In genomic region chr6:41708856-41709255, GRCh38 we compare ENCODE assay signal across 29 cellular contexts. TPM values are rescaled to one million over a fixed set of nuclear protein-coding genes. Genes with fewer than 3 reads are reported as not detected.
A peak's percentile ranks its signal among the peaks of the same experiment; 100 is the strongest.
DNase-seq lines count a peak whose midpoint lies in the region; ATAC-seq and TF ChIP-seq lines count a peak whose summit lies in the region.
"Had no signal": no experiment of that assay in that cellular context is flagged by ENCODE, and none has a peak within 500 bp of the region (broad histone marks: within the 10 kb centered on the region; RNA-seq: fewer than 3 reads in every experiment).

No MANE protein-coding gene starts in this region.

- peaks cover 35% of the 10 kb centered on the region for H3K4me1 ChIP-seq in CD4-positive, alpha-beta memory T cell (ENCODE audit: insufficient read depth, low read length)
- peaks cover 47% of the 10 kb centered on the region for H3K4me1 ChIP-seq in OCI-LY1 (ENCODE audit: insufficient read depth, low read length, severe bottlenecking)

- H3F3A ChIP-seq in OCI-LY1 (ENCODE audit: insufficient read depth, low read length), result no peaks in the 10 kb centered on the region

- no peaks in the 10 kb centered on the region for H3K9me2 ChIP-seq in OCI-LY1 (ENCODE audit: low read depth, low read length)

- H3K36me3 Mint-ChIP-seq in CD4-positive, alpha-beta memory T cell, result no peaks in the 10 kb centered on the region
- H3K36me3 Mint-ChIP-seq in stimulated activated memory B cell treated with anti-CD40 and anti-IgM and Interleukin-4, amounts not matched to agents 10 μg/mL and 1 μg/mL and 100 μg/mL, for 72 hours, result peaks cover 32% of the 10 kb centered on the region
- H3K36me3 Mint-ChIP-seq: naive thymus-derived CD8-positive, alpha-beta T cell had no signal

- POLR2A ChIA-PET in CD4-positive, alpha-beta memory T cell (lab: Charles Lee; ENCODE audit: partially characterized antibody), result interaction anchor here (5.1 kb wide), 1 partner anchor 25 kb away, joined by 34 read pairs; the partner anchor contains the start of gene TFEB

- no peak for DNase-seq in CD4-positive, alpha-beta memory T cell
- DNase-seq in dorsolateral prefrontal cortex, result no peak
- DNase-seq: activated CD4-positive, CD25-positive, alpha-beta regulatory T cell treated with anti-CD3 and anti-CD28 coated beads, Interleukin-2, amount 50 U/mL, for 72 hours; activated effector memory CD4-positive, alpha-beta T cell treated with anti-CD3 and anti-CD28 coated beads, Interleukin-2, amount 50 U/mL, for 16 hours; activated T-cell treated with anti-CD3 and anti-CD28 coated beads for 4 hours; body of pancreas; cerebellar nuclear complex; EL; glutamatergic neuron; islet precursor cell; MG63; midbrain; naive thymus-derived CD8-positive, alpha-beta T cell; NCI-H1417; NCI-H2081 treated with DMSO at 0.1 percent for 48 hours; NCI-H226; stimulated activated CD4-positive, alpha-beta T cell treated with anti-CD3 and anti-CD28 coated beads, Interleukin-1b, Interleukin-23, amount 100 ng/mL, for 48 hours; stimulated activated CD8-positive, alpha-beta memory T cell treated with anti-CD3 and anti-CD28 coated beads, Interleukin-4, amount 100 ng/mL, for 48 hours had no signal

- H3K9me3 ChIP-seq in CD4-positive, alpha-beta memory T cell (ENCODE audit: control insufficient read depth in 1 of 2, low read length in 2 of 2), result no peaks in the 10 kb centered on the region
- no peaks in the 10 kb centered on the region for H3K9me3 ChIP-seq in OCI-LY1 (ENCODE audit: low read length)
- H3K9me3 ChIP-seq: body of pancreas, MG63 had no signal

- H3K4me1 Mint-ChIP-seq in CD4-positive, alpha-beta memory T cell, result peaks cover 28 to 61% (median 36%) of the 10 kb centered on the region in 4 donors
- peaks cover 97% of the 10 kb centered on the region for H3K4me1 Mint-ChIP-seq in stimulated activated memory B cell treated with anti-CD40 and anti-IgM and Interleukin-4, amounts not matched to agents 10 μg/mL and 1 μg/mL and 100 μg/mL, for 72 hours

- CTCF ChIA-PET in CD4-positive, alpha-beta memory T cell (lab: Charles Lee; ENCODE audit: partially characterized antibody), result interaction anchor here (0.9 kb wide), 1 partner anchor 25 kb away, joined by 4 read pairs; no protein-coding TSS in a partner anchor

- peak overlapping the region in 4 of 7 donors; percentile 51 to 74 (median 68) for H3K27ac Mint-ChIP-seq in CD4-positive, alpha-beta memory T cell
- peak overlapping the region; percentile 98 for H3K27ac Mint-ChIP-seq in stimulated activated memory B cell treated with anti-CD40 and anti-IgM and Interleukin-4, amounts not matched to agents 10 μg/mL and 1 μg/mL and 100 μg/mL, for 72 hours

- H4K20me1 ChIP-seq in OCI-LY1 (ENCODE audit: insufficient read depth, low read length), result no peaks in the 10 kb centered on the region

- no peak overlapping the region for H2AFZ ChIP-seq in OCI-LY1 (ENCODE audit: low read length)

- no peaks in the 10 kb centered on the region for H3K36me3 ChIP-seq in CD4-positive, alpha-beta memory T cell (ENCODE audit: insufficient read depth, low read length)
- H3K36me3 ChIP-seq in OCI-LY1 (ENCODE audit: insufficient read depth, low read length), result no peaks in the 10 kb centered on the region
- H3K36me3 ChIP-seq: MG63 had no signal

- peaks cover 0 to 2% (median 0%) of the 10 kb centered on the region in 8 donors for H3K9me3 Mint-ChIP-seq in CD4-positive, alpha-beta memory T cell
- peaks cover 3% of the 10 kb centered on the region for H3K9me3 Mint-ChIP-seq in stimulated activated memory B cell treated with anti-CD40 and anti-IgM and Interleukin-4, amounts not matched to agents 10 μg/mL and 1 μg/mL and 100 μg/mL, for 72 hours
- H3K9me3 Mint-ChIP-seq: naive thymus-derived CD8-positive, alpha-beta T cell; T-helper 1 cell treated with Interleukin-12 subunit alpha and Interleukin-12 subunit beta and Interleukin-4 antibody, amounts not matched to agents 30 μg/mL and 1 μg/mL, for 36 hours had no signal

- TF ChIP-seq CTCF in OCI-LY1 (IDR thresholded peaks at IDR 0.05; ENCODE audit: low read length) (no peak), dorsolateral prefrontal cortex (IDR thresholded peaks at IDR 0.05 in 54 of 56, conservative IDR thresholded peaks at IDR 0.05 in 2 of 56; ENCODE audit: low read depth in 1 of 56, partially characterized antibody in 56 of 56) (no peak)

- no peaks in the 10 kb centered on the region for H3K79me2 ChIP-seq in OCI-LY1 (ENCODE audit: insufficient read depth, low read length)

- H3K27me3 Mint-ChIP-seq in CD4-positive, alpha-beta memory T cell, result no peaks in the 10 kb centered on the region
- no peaks in the 10 kb centered on the region for H3K27me3 Mint-ChIP-seq in stimulated activated memory B cell treated with anti-CD40 and anti-IgM and Interleukin-4, amounts not matched to agents 10 μg/mL and 1 μg/mL and 100 μg/mL, for 72 hours
- H3K27me3 Mint-ChIP-seq: naive thymus-derived CD8-positive, alpha-beta T cell had no signal

- H3K4me3 Mint-ChIP-seq in CD4-positive, alpha-beta memory T cell, result peak overlapping the region in 1 of 8 donors; percentile 22
- H3K4me3 Mint-ChIP-seq in stimulated activated memory B cell treated with anti-CD40 and anti-IgM and Interleukin-4, amounts not matched to agents 10 μg/mL and 1 μg/mL and 100 μg/mL, for 72 hours, result no peak overlapping the region

- no peak overlapping the region for H3K4me3 ChIP-seq in CD4-positive, alpha-beta memory T cell (ENCODE audit: low read length in 2 of 2)
- H3K4me3 ChIP-seq in OCI-LY1 (ENCODE audit: low read depth, low read length, poor library complexity, severe bottlenecking) (no peak overlapping the region), dorsolateral prefrontal cortex (no peak overlapping the region)
- H3K4me3 ChIP-seq: body of pancreas, MG63, smooth muscle cell had no signal

- no peak overlapping the region for H3K9ac ChIP-seq in OCI-LY1 (ENCODE audit: low read length)

- H3K27ac ChIP-seq in CD4-positive, alpha-beta memory T cell (ENCODE audit: low read depth, low read length), result no peak overlapping the region
- H3K27ac ChIP-seq in OCI-LY1 (ENCODE audit: low read depth, low read length, poor library complexity, severe bottlenecking), result peak overlapping the region; percentile 82
- peak overlapping the region in 57 of 59 donors; percentile 89 to 100 (median 99) for H3K27ac ChIP-seq in dorsolateral prefrontal cortex
- H3K27ac ChIP-seq: body of pancreas, epithelial cell of prostate had no signal

- intact Hi-C loops in CD4-positive, alpha-beta memory T cell (cut with micrococcal nuclease), result no loop called here
- intact Hi-C loops in dorsolateral prefrontal cortex (cut with DNase I), result no loop called here

- no peak for ATAC-seq in stimulated activated memory B cell treated with anti-CD40 and anti-IgM and Interleukin-4, amounts not matched to agents 10 μg/mL and 1 μg/mL and 100 μg/mL, for 72 hours
- ATAC-seq in GM21717 (IDR thresholded peaks at IDR 0.05; ENCODE audit: unreplicated experiment) (no peak), HG03342 (IDR thresholded peaks at IDR 0.05; ENCODE audit: unreplicated experiment) (no peak), GM21447 (IDR thresholded peaks at IDR 0.05; ENCODE audit: unreplicated experiment) (no peak)
- ATAC-seq: body of pancreas; naive thymus-derived CD8-positive, alpha-beta T cell had no signal

- H3K4me2 ChIP-seq in OCI-LY1 (ENCODE audit: low read length), result no peak overlapping the region
- H3K4me2 ChIP-seq: smooth muscle cell had no signal

- H3K27me3 ChIP-seq in CD4-positive, alpha-beta memory T cell (ENCODE audit: insufficient read depth, low read length), result no peaks in the 10 kb centered on the region
- H3K27me3 ChIP-seq in OCI-LY1 (ENCODE audit: insufficient read depth, low read length) (no peaks in the 10 kb centered on the region), dorsolateral prefrontal cortex (no peaks in the 10 kb centered on the region)
- H3K27me3 ChIP-seq: body of pancreas, MG63 had no signal

RNA-seq across cellular contexts. Expression of gene TFEB, which starts 26.6 kb away (rescaled TPM):
- total RNA-seq in CD4-positive, alpha-beta memory T cell, result 10 to 100 TPM; 12.2 to 15.7 TPM
- 10 to 100 TPM in 1 of 2 donors, 1 to 10 TPM in 1; 8.2 to 17.6 TPM for polyA plus RNA-seq in CD4-positive, alpha-beta memory T cell
- total RNA-seq in dorsolateral prefrontal cortex, result 100 to 1,000 TPM in 2 of 120 experiments, 10 to 100 TPM in 118; 13.9 to 125 (median 40.5) TPM

RNA-seq across cellular contexts. Expression of gene PGC, which starts 38.3 kb away (rescaled TPM):
- total RNA-seq in CD4-positive, alpha-beta memory T cell, result not detected
- not detected for polyA plus RNA-seq in CD4-positive, alpha-beta memory T cell
- total RNA-seq in dorsolateral prefrontal cortex, result 1 to 10 TPM in 11 of 120 experiments, under 1 TPM in 26, not detected in 83; 0.38 to 2.2 (median 0.64) TPM
- total RNA-seq: liver; naive thymus-derived CD8-positive, alpha-beta T cell; osteoblast; renal cortical epithelial cell; smooth muscle cell had no signal
- polyA plus RNA-seq: naive thymus-derived CD8-positive, alpha-beta T cell; smooth muscle cell had no signal
